8 cellular contexts compared by ENCODE assay signal in genomic region chr11:71447791-71448256, GRCh38. TPM values are rescaled to one million over a fixed set of nuclear protein-coding genes. Genes with fewer than 3 reads are reported as not detected.
DNase-seq lines count a peak whose midpoint lies in the region; ATAC-seq and TF ChIP-seq lines count a peak whose summit lies in the region.

No MANE protein-coding gene starts in this region.

- ATAC-seq in GM19397 (IDR thresholded peaks at IDR 0.05; ENCODE audit: unreplicated experiment) (peak; percentile 8), left cardiac atrium (peak; percentile 23 to 45), GM21717 (IDR thresholded peaks at IDR 0.05; ENCODE audit: unreplicated experiment) (no peak)

- DNase-seq in left cardiac atrium (no peak), retina (peak; percentile 74), GOT3 (lab: John Stamatoyannopoulos, UW) (no peak)

- H3K27me3 ChIP-seq in OCI-LY3 (ENCODE audit: low read depth, low read length): no peaks in the 10 kb centered on the region

- H3K36me3 Mint-ChIP-seq in activated naive CD8-positive, alpha-beta T cell: peaks cover 17% of the 10 kb centered on the region

- H3K4me1 ChIP-seq in OCI-LY3 (ENCODE audit: low read length): peaks cover 26% of the 10 kb centered on the region

- peak overlapping the region; percentile 80 for H3K27ac Mint-ChIP-seq in activated naive CD8-positive, alpha-beta T cell

- H3K9me3 ChIP-seq in OCI-LY3 (ENCODE audit: insufficient read depth, low read length): peaks cover 17% of the 10 kb centered on the region; the same call in 1 of the 2 replicates

- H2AFZ ChIP-seq in OCI-LY3 (ENCODE audit: low read depth, low read length): no peak overlapping the region

- peak overlapping the region; percentile 93 for H3K4me3 Mint-ChIP-seq in activated naive CD8-positive, alpha-beta T cell

- H3K4me3 ChIP-seq in OCI-LY3 (ENCODE audit: low read length): peak overlapping the region; percentile 87

- no peak for TF ChIP-seq CTCF in 22Rv1 (IDR thresholded peaks at IDR 0.05)
- TF ChIP-seq CTCF in OCI-LY3 (IDR thresholded peaks at IDR 0.05; ENCODE audit: low read depth, low read length): no peak

- H3K4me2 ChIP-seq in OCI-LY3 (ENCODE audit: low read length): peak overlapping the region; percentile 83

- H3K36me3 ChIP-seq in OCI-LY3 (replicated peaks; ENCODE audit: low read depth, low read length): peaks cover 57% of the 10 kb centered on the region

- H3K27me3 Mint-ChIP-seq in activated naive CD8-positive, alpha-beta T cell: no peaks in the 10 kb centered on the region

- H3K27ac ChIP-seq in 22Rv1: peak overlapping the region; percentile 76
- peak overlapping the region; percentile 53 for H3K27ac ChIP-seq in OCI-LY3 (ENCODE audit: low read length)

- peaks cover 44% of the 10 kb centered on the region for H3K4me1 Mint-ChIP-seq in activated naive CD8-positive, alpha-beta T cell (ENCODE audit: low read depth)

- H3K9ac ChIP-seq in OCI-LY3 (ENCODE audit: low read length): peak overlapping the region; percentile 78

- H3K79me2 ChIP-seq in OCI-LY3 (ENCODE audit: low read length): peaks cover 35% of the 10 kb centered on the region

- intact Hi-C loops in left cardiac atrium (cut with DNase I): no loop called here

- no peaks in the 10 kb centered on the region for H4K20me1 ChIP-seq in OCI-LY3 (ENCODE audit: insufficient read depth, low read length)

- peaks cover 7% of the 10 kb centered on the region for H3K9me3 Mint-ChIP-seq in activated naive CD8-positive, alpha-beta T cell (ENCODE audit: low read depth)

RNA-seq across cellular contexts. Expression of gene DHCR7, which starts 0.4 kb away (rescaled TPM):
- total RNA-seq in left cardiac atrium: 10 to 100 TPM; 53.8 to 63.3 TPM

RNA-seq across cellular contexts. Expression of gene NADSYN1, which starts 5.2 kb away (rescaled TPM):
- 10 to 100 TPM; 25.9 to 26.7 TPM for total RNA-seq in left cardiac atrium
